ENCODE assay signal across 9 cellular contexts in the genomic region with DNA sequence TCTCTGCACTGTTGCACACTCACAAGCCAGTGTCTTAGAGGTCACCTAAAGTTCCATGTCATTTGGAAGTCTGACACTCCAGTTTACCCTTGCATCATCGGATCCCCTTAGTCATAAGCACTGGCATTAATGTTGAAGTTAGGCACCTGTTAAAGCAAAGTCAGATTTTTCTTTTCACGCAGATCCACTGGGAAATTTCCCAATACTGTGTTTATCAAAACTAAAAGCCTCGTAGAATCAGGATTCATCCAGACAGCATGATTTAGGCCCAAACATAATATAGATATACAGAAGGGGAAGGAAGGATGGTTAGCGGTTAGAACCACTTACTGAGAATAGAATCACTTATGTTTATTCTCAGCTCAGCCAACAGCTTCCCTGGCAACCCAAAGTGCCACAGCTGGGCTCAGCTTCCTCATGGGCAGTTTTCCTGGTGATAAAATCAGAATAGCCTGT. TPM values are rescaled to one million over a fixed set of nuclear protein-coding genes. Genes with fewer than 3 reads are reported as not detected.
DNase-seq lines count a peak whose midpoint lies in the region; ATAC-seq and TF ChIP-seq lines count a peak whose summit lies in the region.
"Had no signal": no experiment of that assay in that cellular context is flagged by ENCODE, and none has a peak within 500 bp of the region (broad histone marks: within the 10 kb centered on the region; RNA-seq: fewer than 3 reads in every experiment).

No MANE protein-coding gene starts in this region.

- H3K27ac ChIP-seq in neutrophil: peak overlapping the region; percentile 4
- peak overlapping the region in 2 of 4 donors; percentile 18 to 37 for H3K27ac ChIP-seq in sigmoid colon

- intact Hi-C loops in activated B cell treated with CpG ODN at 0.5 μM for 24 hours (cut with micrococcal nuclease) (no loop called here), sigmoid colon (cut with DNase I) (no loop called here)

- CTCF ChIA-PET in activated B cell treated with CpG ODN at 0.5 μM for 24 hours (lab: Charles Lee): no interaction called here

- H3K4me1 Mint-ChIP-seq in activated B cell treated with CpG ODN at 0.5 μM for 24 hours: peaks cover 16% of the 10 kb centered on the region

- H3K4me3 Mint-ChIP-seq in activated B cell treated with CpG ODN at 0.5 μM for 24 hours: peak overlapping the region; percentile 13

- POLR2A ChIA-PET in activated B cell treated with CpG ODN at 0.5 μM for 24 hours (lab: Charles Lee): interaction anchor here (1.1 kb wide), 1 partner anchor 16 kb away, joined by 3 read pairs; no protein-coding TSS in a partner anchor

- H3K36me3 ChIP-seq in neutrophil (no peaks in the 10 kb centered on the region), sigmoid colon (no peaks in the 10 kb centered on the region)

- H3K4me3 ChIP-seq in neutrophil (ENCODE audit: low read depth in 1 of 2, low read length in 1 of 2) (no peak overlapping the region), sigmoid colon (no peak overlapping the region)

- H3K27me3 ChIP-seq in neutrophil (peaks cover 19% of the 10 kb centered on the region), sigmoid colon (no peaks in the 10 kb centered on the region)

- WGBS in sigmoid colon, 2 donors: 38 to 49% methylated on average over 4 of the region's 4 CpGs

- no peaks in the 10 kb centered on the region for H3K36me3 Mint-ChIP-seq in activated B cell treated with CpG ODN at 0.5 μM for 24 hours (ENCODE audit: low read depth)

- H3K9me3 ChIP-seq in neutrophil: no peaks in the 10 kb centered on the region
- H3K9me3 ChIP-seq in sigmoid colon: no peaks in the 10 kb centered on the region

- TF ChIP-seq CTCF in activated B cell treated with CpG ODN at 0.5 μM for 24 hours (IDR thresholded peaks at IDR 0.05): no peak
- no peak for TF ChIP-seq CTCF in neutrophil (IDR thresholded peaks at IDR 0.05)
- no peak for TF ChIP-seq CTCF in sigmoid colon (IDR thresholded peaks at IDR 0.05)

- DNase-seq in activated B cell treated with CpG ODN at 0.5 μM for 24 hours (no peak), sigmoid colon (no peak), left lobe of liver (ENCODE audit: low spot score) (no peak)
- DNase-seq in effector CD8-positive, alpha-beta T cell (lab: John Stamatoyannopoulos, UW): no peak
- DNase-seq: NCI-H1694 treated with DMSO at 0.1 percent for 48 hours had no signal

- H3K27ac Mint-ChIP-seq in activated B cell treated with CpG ODN at 0.5 μM for 24 hours: no peak overlapping the region

- no peaks in the 10 kb centered on the region for H3K27me3 Mint-ChIP-seq in activated B cell treated with CpG ODN at 0.5 μM for 24 hours

- TF ChIP-seq POLR2A in sigmoid colon (IDR thresholded peaks at IDR 0.05): no peak

- peaks cover 5 to 6% of the 10 kb centered on the region in 2 experiments for H3K4me1 ChIP-seq in neutrophil (ENCODE audit: control insufficient read depth in 1 of 2, insufficient read depth in 1 of 2, low read depth in 1 of 2, low read length in 1 of 2)
- peaks cover 0 to 10% (median 3%) of the 10 kb centered on the region in 4 donors for H3K4me1 ChIP-seq in sigmoid colon

- peak; percentile 71 for ATAC-seq in GM21423 (IDR thresholded peaks at IDR 0.05; ENCODE audit: unreplicated experiment)
- peak; percentile 56 for ATAC-seq in HG03521 (IDR thresholded peaks at IDR 0.05; ENCODE audit: unreplicated experiment)
- ATAC-seq in activated B cell treated with CpG ODN at 0.5 μM for 24 hours (ENCODE audit: low read depth): no peak
- ATAC-seq in HG03439 (IDR thresholded peaks at IDR 0.05; ENCODE audit: unreplicated experiment): no peak
- ATAC-seq in left lobe of liver: no peak

- H3K9me3 Mint-ChIP-seq in activated B cell treated with CpG ODN at 0.5 μM for 24 hours: no peaks in the 10 kb centered on the region

- no peak for TF ChIP-seq EP300 in sigmoid colon (IDR thresholded peaks at IDR 0.05)

RNA-seq across cellular contexts. Expression of a gene that starts 30.1 kb away (rescaled TPM):
- total RNA-seq in activated B cell treated with CpG ODN at 0.5 μM for 24 hours (77.0 and 85.6 TPM in 2 replicates), sigmoid colon (10 to 100 TPM; 43.8 to 47.6 (median 46.2) TPM), left lobe of liver (30.3 TPM)
- polyA plus RNA-seq in sigmoid colon: 10 to 100 TPM; 12.6 to 23.1 (median 19.7) TPM

Comparison
In these comparisons a context has a peak if more than half of its experiments do, and no peak if none do; other contexts are left out.
1. ATAC-seq: peak in GM21423 (single experiment) and HG03521 (single experiment); none in activated B cell treated with CpG ODN at 0.5 μM for 24 hours (single experiment), HG03439 (single experiment) and left lobe of liver (single experiment).